In genomic region chr15:66685638-66686150, GRCh38 we compare ENCODE assay signal across 16 cellular contexts. TPM values are rescaled to one million over a fixed set of nuclear protein-coding genes. Genes with fewer than 3 reads are reported as not detected.
DNase-seq lines count a peak whose midpoint lies in the region; ATAC-seq and TF ChIP-seq lines count a peak whose summit lies in the region.
"Had no signal": no experiment of that assay in that cellular context is flagged by ENCODE, and none has a peak within 500 bp of the region (broad histone marks: within the 10 kb centered on the region; RNA-seq: fewer than 3 reads in every experiment).

No MANE protein-coding gene starts in this region.

- peak overlapping the region in 1 of 2 experiments; percentile 15 for H2BK12ac ChIP-seq in mesenchymal stem cell (ENCODE audit: low read length in 2 of 2)

- H4K8ac ChIP-seq in mesenchymal stem cell (ENCODE audit: low read length) = peak overlapping the region; percentile 14

- H3K9me3 ChIP-seq in mesenchymal stem cell (ENCODE audit: control insufficient read depth, low read length) (peaks cover 14% of the 10 kb centered on the region), prostate gland (no peaks in the 10 kb centered on the region)
- H3K9me3 ChIP-seq: neutrophil had no signal

- ATAC-seq in activated naive CD8-positive, alpha-beta T cell treated with anti-CD3 and anti-CD28 coated beads, Interleukin-2, amount 50 U/mL, for 24 hours = no peak
- ATAC-seq: stimulated activated naive B cell treated with anti-CD40 and anti-IgM and Interleukin-4, amounts not matched to agents 10 μg/mL and 1 μg/mL and 100 μg/mL, for 72 hours had no signal

- H2BK15ac ChIP-seq in mesenchymal stem cell (ENCODE audit: low read depth, poor library complexity, severe bottlenecking) = no peak overlapping the region

- H3K9ac ChIP-seq in KMS-11 = no peak overlapping the region
- no peak overlapping the region for H3K9ac ChIP-seq in mesenchymal stem cell (ENCODE audit: low read length)

- no peak overlapping the region for H2AK5ac ChIP-seq in mesenchymal stem cell (ENCODE audit: low read length, severe bottlenecking)

- intact Hi-C loops in CD14-positive monocyte (cut with micrococcal nuclease) = no loop called here
- intact Hi-C loops in prostate gland (cut with DNase I) = no loop called here

- H2AFZ ChIP-seq in KMS-11 (ENCODE audit: low read depth) (no peak overlapping the region), mesenchymal stem cell (ENCODE audit: low read depth, low read length) (no peak overlapping the region)

- no peaks in the 10 kb centered on the region for H3K36me3 Mint-ChIP-seq in CD14-positive monocyte
- no peaks in the 10 kb centered on the region for H3K36me3 Mint-ChIP-seq in activated naive CD8-positive, alpha-beta T cell treated with anti-CD3 and anti-CD28 coated beads, Interleukin-2, amount 50 U/mL, for 24 hours (ENCODE audit: low read depth)

- no peak overlapping the region for H2BK120ac ChIP-seq in mesenchymal stem cell (ENCODE audit: low read depth, low read length)

- no peak overlapping the region for H3K4me2 ChIP-seq in KMS-11
- no peak overlapping the region for H3K4me2 ChIP-seq in mesenchymal stem cell (ENCODE audit: low read length, poor library complexity, severe bottlenecking)

- H3K18ac ChIP-seq in mesenchymal stem cell (ENCODE audit: low read depth in 1 of 2, low read length in 2 of 2) = no peak overlapping the region

- H3K4ac ChIP-seq in mesenchymal stem cell (ENCODE audit: low read depth in 1 of 2, low read length in 2 of 2) = no peak overlapping the region

- TF ChIP-seq CTCF in CD14-positive monocyte (IDR thresholded peaks at IDR 0.05) (peak; percentile 46), KMS-11 (conservative IDR thresholded peaks at IDR 0.05; ENCODE audit: low read depth, low read length) (peak; percentile 26; the same call in 1 of the 2 replicates), astrocyte of the spinal cord (IDR thresholded peaks at IDR 0.05; ENCODE audit: low read depth, low read length) (peak; percentile 48), prostate gland (IDR thresholded peaks at IDR 0.05) (peak in 1 of 4 experiments; percentile 10)

- no peak for TF ChIP-seq POLR2A in prostate gland (IDR thresholded peaks at IDR 0.05)

- H3K14ac ChIP-seq in mesenchymal stem cell (ENCODE audit: low read length in 2 of 2) = no peak overlapping the region

- H3K27ac Mint-ChIP-seq in CD14-positive monocyte = no peak overlapping the region
- H3K27ac Mint-ChIP-seq in activated naive CD8-positive, alpha-beta T cell treated with anti-CD3 and anti-CD28 coated beads, Interleukin-2, amount 50 U/mL, for 24 hours = no peak overlapping the region
- H3K27ac Mint-ChIP-seq: brain; stimulated activated naive B cell treated with anti-CD40 and anti-IgM and Interleukin-4, amounts not matched to agents 10 μg/mL and 1 μg/mL and 100 μg/mL, for 72 hours had no signal

- no peak overlapping the region for H3K4me3 Mint-ChIP-seq in CD14-positive monocyte
- no peak overlapping the region for H3K4me3 Mint-ChIP-seq in activated naive CD8-positive, alpha-beta T cell treated with anti-CD3 and anti-CD28 coated beads, Interleukin-2, amount 50 U/mL, for 24 hours
- H3K4me3 Mint-ChIP-seq: brain; stimulated activated naive B cell treated with anti-CD40 and anti-IgM and Interleukin-4, amounts not matched to agents 10 μg/mL and 1 μg/mL and 100 μg/mL, for 72 hours had no signal

- H3K23ac ChIP-seq in mesenchymal stem cell (ENCODE audit: low read length in 2 of 2) = no peak overlapping the region

- no peaks in the 10 kb centered on the region for H3K36me3 ChIP-seq in KMS-11 (ENCODE audit: insufficient read depth)
- H3K36me3 ChIP-seq in mesenchymal stem cell (ENCODE audit: control insufficient read depth in 1 of 2, insufficient read depth in 2 of 2, low read depth in 1 of 2, low read length in 2 of 2) = no peaks in the 10 kb centered on the region
- no peaks in the 10 kb centered on the region for H3K36me3 ChIP-seq in prostate gland
- H3K36me3 ChIP-seq: HAP-1, MG63, neutrophil had no signal

- no peak overlapping the region for H4K91ac ChIP-seq in mesenchymal stem cell (ENCODE audit: low read length)

- H3K9me3 Mint-ChIP-seq in CD14-positive monocyte = peaks cover 0 to 13% (median 6%) of the 10 kb centered on the region in 7 donors
- H3K9me3 Mint-ChIP-seq in activated naive CD8-positive, alpha-beta T cell treated with anti-CD3 and anti-CD28 coated beads, Interleukin-2, amount 50 U/mL, for 24 hours = peaks cover 4% of the 10 kb centered on the region

- no peaks in the 10 kb centered on the region for H3K27me3 Mint-ChIP-seq in CD14-positive monocyte (ENCODE audit: low read depth in 3 of 3)
- H3K27me3 Mint-ChIP-seq in activated naive CD8-positive, alpha-beta T cell treated with anti-CD3 and anti-CD28 coated beads, Interleukin-2, amount 50 U/mL, for 24 hours = no peaks in the 10 kb centered on the region
- H3K27me3 Mint-ChIP-seq: stimulated activated naive B cell treated with anti-CD40 and anti-IgM and Interleukin-4, amounts not matched to agents 10 μg/mL and 1 μg/mL and 100 μg/mL, for 72 hours had no signal

- in situ Hi-C loops in astrocyte of the spinal cord (cut with HindIII; ENCODE audit: low sequenced_read_pairs) = no loop called here

- H3K79me2 ChIP-seq in KMS-11 (ENCODE audit: insufficient read depth, low read depth) = no peaks in the 10 kb centered on the region

- DNase-seq in CD14-positive monocyte (ENCODE audit: low spot score) = no peak
- no peak for DNase-seq in astrocyte of the spinal cord (ENCODE audit: low read depth, low spot score)
- no peak for DNase-seq in mesenchymal stem cell
- DNase-seq in NCI-H1436 (lab: John Stamatoyannopoulos, UW) = no peak
- no peak for DNase-seq in prostate gland (ENCODE audit: low spot score)
- DNase-seq in activated naive CD8-positive, alpha-beta T cell treated with anti-CD3 and anti-CD28 coated beads, Interleukin-2, amount 50 U/mL, for 24 hours = no peak
- DNase-seq in NCI-H1417 (lab: John Stamatoyannopoulos, UW) = no peak
- DNase-seq: activated CD4-positive, CD25-positive, alpha-beta regulatory T cell; activated T-cell treated with anti-CD3 and anti-CD28 coated beads, Interleukin-2, amount 50 U/mL, for 1 hour; MG63; NCI-H510A treated with DMSO at 0.1 percent for 48 hours; stimulated activated naive B cell treated with anti-CD40 and anti-IgM and Interleukin-4, amounts not matched to agents 10 μg/mL and 1 μg/mL and 100 μg/mL, for 72 hours had no signal

- 95% methylated on average over 2 of the region's 5 CpGs for WGBS in mesenchymal stem cell
- 83% methylated on average over 5 of the region's 5 CpGs for WGBS in prostate gland

- H3K4me3 ChIP-seq in KMS-11 (IDR thresholded peaks at IDR 0.05; ENCODE audit: insufficient read depth, low read depth, low read length) (no peak overlapping the region), astrocyte of the spinal cord (ENCODE audit: low read depth, low read length) (no peak overlapping the region), mesenchymal stem cell (ENCODE audit: insufficient read depth in 1 of 2, low read depth in 1 of 2, low read length in 2 of 2) (no peak overlapping the region), prostate gland (no peak overlapping the region)
- H3K4me3 ChIP-seq: HAP-1, MG63 had no signal

- H4K20me1 ChIP-seq in KMS-11 (ENCODE audit: insufficient read depth) = no peaks in the 10 kb centered on the region

- no peaks in the 10 kb centered on the region for H3K79me1 ChIP-seq in mesenchymal stem cell (replicated peaks; ENCODE audit: low read length, poor library complexity, severe bottlenecking)

- H2BK5ac ChIP-seq in mesenchymal stem cell (ENCODE audit: low read depth, low read length, poor library complexity, severe bottlenecking) = no peak overlapping the region

- H3K27me3 ChIP-seq in KMS-11 (ENCODE audit: insufficient read depth, low read depth) (no peaks in the 10 kb centered on the region), mesenchymal stem cell (ENCODE audit: control insufficient read depth in 1 of 2, insufficient read depth in 1 of 2, low read length in 2 of 2) (no peaks in the 10 kb centered on the region), prostate gland (replicated peaks; ENCODE audit: insufficient read depth) (no peaks in the 10 kb centered on the region)
- H3K27me3 ChIP-seq: MG63, neutrophil had no signal

- H3K4me1 ChIP-seq in KMS-11 (ENCODE audit: low read depth, poor library complexity, severe bottlenecking) (no peaks in the 10 kb centered on the region), mesenchymal stem cell (ENCODE audit: control insufficient read depth, insufficient read depth, low read depth, low read length) (no peaks in the 10 kb centered on the region), prostate gland (replicated peaks) (no peaks in the 10 kb centered on the region)
- H3K4me1 ChIP-seq: HAP-1 had no signal

- H3K27ac ChIP-seq in KMS-11 (no peak overlapping the region), mesenchymal stem cell (ENCODE audit: low read length, poor library complexity, severe bottlenecking) (no peak overlapping the region), prostate gland (no peak overlapping the region)
- H3K27ac ChIP-seq: neutrophil had no signal

- H3K4me1 Mint-ChIP-seq in CD14-positive monocyte = peaks cover 5% of the 10 kb centered on the region
- no peaks in the 10 kb centered on the region for H3K4me1 Mint-ChIP-seq in activated naive CD8-positive, alpha-beta T cell treated with anti-CD3 and anti-CD28 coated beads, Interleukin-2, amount 50 U/mL, for 24 hours

RNA-seq across cellular contexts. Expression of gene SMAD6, which starts 16.3 kb away (rescaled TPM):
- polyA plus RNA-seq in CD14-positive monocyte = not detected
- polyA plus RNA-seq in mesenchymal stem cell (2013, experiment 1 of 2) = 5.5 TPM
- polyA plus RNA-seq in mesenchymal stem cell (2013, experiment 2 of 2) = 5.6 TPM
- total RNA-seq in prostate gland = 10 to 100 TPM; 14.8 to 51.2 TPM
